In genomic region chr9:14529047-14529446, GRCh38 we compare ENCODE assay signal across 16 cellular contexts.
"Had no signal": no experiment of that assay in that cellular context is flagged by ENCODE, and none has a peak within 500 bp of the region (broad histone marks: within the 10 kb centered on the region; RNA-seq: fewer than 3 reads in every experiment).

No MANE protein-coding gene starts in this region.

- H3K4me1 ChIP-seq: uterus had no signal

- H3K9me3 ChIP-seq: neutrophil, tibial nerve, uterus had no signal

- ATAC-seq: esophagus mucosa; left ventricle myocardium superior; naive thymus-derived CD8-positive, alpha-beta T cell had no signal

- H3K27ac ChIP-seq: neutrophil, skin epidermis, uterus had no signal

- H3K27me3 ChIP-seq: neutrophil, tibial nerve, uterus had no signal

- H3K36me3 ChIP-seq: neutrophil, tibial nerve had no signal

- H3K4me3 ChIP-seq: skin epidermis, uterus had no signal

- DNase-seq: activated CD4-positive, alpha-beta T cell treated with anti-CD3 and anti-CD28 coated beads for 1 hour; activated CD4-positive, alpha-beta T cell treated with anti-CD3 and anti-CD28 coated beads, Interleukin-2, amount 50 U/mL, for 4 hours; activated effector memory CD4-positive, alpha-beta T cell treated with Interleukin-2 at 50 U/mL for 16 hours; activated naive CD4-positive, alpha-beta T cell treated with anti-CD3 and anti-CD28 coated beads, Interleukin-2, amount 50 U/mL, for 16 hours; activated T-cell treated with anti-CD3 and anti-CD28 coated beads, Interleukin-2, amount 50 U/mL, for 24 hours; hypothalamus; kidney; left ventricle myocardium superior; naive thymus-derived CD8-positive, alpha-beta T cell; stimulated activated CD4-positive, alpha-beta T cell treated with anti-CD3 and anti-CD28 coated beads, Interleukin-4, amount 100 ng/mL, for 24 hours; stimulated activated naive CD4-positive, alpha-beta T cell; uterus had no signal
